Comparison of ENCODE assay signal across 8 cellular contexts in genomic region chr16:8963825-8964441, GRCh38. TPM values are rescaled to one million over a fixed set of nuclear protein-coding genes. Genes with fewer than 3 reads are reported as not detected.
DNase-seq lines count a peak whose midpoint lies in the region; ATAC-seq and TF ChIP-seq lines count a peak whose summit lies in the region.

TSS of gene USP7 (minus strand) at chr16:8963906. CDS start at chr16:8963285, 621 bp downstream.

- H3K27me3 ChIP-seq in adipocyte (replicated peaks; ENCODE audit: control insufficient read depth, insufficient read depth, low read length), result no peaks in the 10 kb centered on the region
- no peaks in the 10 kb centered on the region for H3K27me3 ChIP-seq in heart left ventricle
- H3K27me3 ChIP-seq in upper lobe of right lung, result no peaks in the 10 kb centered on the region

- no peak for TF ChIP-seq POLR2A in heart left ventricle (IDR thresholded peaks at IDR 0.05)

- H3K9ac ChIP-seq in adipocyte (ENCODE audit: low read length), result peak within 1 kb of the TSS; percentile 87

- peaks cover 4% of the 10 kb centered on the region for H3K27me3 Mint-ChIP-seq in progenitor cell of endocrine pancreas

- peaks cover 35% of the 10 kb centered on the region for H3K4me1 ChIP-seq in adipocyte (ENCODE audit: control insufficient read depth, insufficient read depth, low read length)
- peaks cover 0 to 49% (median 37%) of the 10 kb centered on the region in 12 donors for H3K4me1 ChIP-seq in heart left ventricle
- H3K4me1 ChIP-seq in upper lobe of right lung, result peaks cover 37% of the 10 kb centered on the region

- intact Hi-C loops in heart left ventricle (cut with DNase I), result loop anchor here in 3 of 10 donors (5.0 to 10.0 kb wide), 5 partner anchors 37 to 342 kb away; partner anchors contain the start of genes HAPSTR1 (in 3 of the 3) and METTL22 (in 1 of the 3)
- intact Hi-C loops in upper lobe of right lung (cut with DNase I), result no loop called here

- peak within 1 kb of the TSS; percentile 95 for H3K4me3 Mint-ChIP-seq in progenitor cell of endocrine pancreas (ENCODE audit: low read depth)

- H3K27ac ChIP-seq in heart left ventricle (peak within 1 kb of the TSS; percentile 33 to 93 (median 82)), upper lobe of right lung (peak within 1 kb of the TSS; percentile 87)

- TF ChIP-seq CTCF in GM12875 (IDR thresholded peaks at IDR 0.05; ENCODE audit: borderline replicate concordance, insufficient read depth, low read depth, low read length), result no peak
- TF ChIP-seq CTCF in heart left ventricle (IDR thresholded peaks at IDR 0.05), result no peak
- TF ChIP-seq CTCF in progenitor cell of endocrine pancreas (IDR thresholded peaks at IDR 0.05; ENCODE audit: unreplicated experiment), result no peak
- no peak for TF ChIP-seq CTCF in upper lobe of right lung (IDR thresholded peaks at IDR 0.05)

- no peaks in the 10 kb centered on the region for H3K9me3 Mint-ChIP-seq in progenitor cell of endocrine pancreas (ENCODE audit: low read depth)

- peak; percentile 67 for DNase-seq in NCI-H1105 treated with DMSO at 0.1 percent for 48 hours (lab: John Stamatoyannopoulos, UW)
- DNase-seq in T follicular helper cell (ENCODE audit: low read depth), result peak; percentile 88
- DNase-seq in adipocyte (ENCODE audit: low read depth), result peak; percentile 98
- peak; percentile 94 to 97 (median 95) for DNase-seq in heart left ventricle
- peak; percentile 82 for DNase-seq in progenitor cell of endocrine pancreas (ENCODE audit: low spot score, unreplicated experiment)
- DNase-seq in upper lobe of right lung, result peak; percentile 97

- peaks cover 33% of the 10 kb centered on the region for H3K4me1 Mint-ChIP-seq in progenitor cell of endocrine pancreas (ENCODE audit: low read depth)

- 0 to 1% (median 1%) methylated on average over 31 to 78 of the region's 78 CpGs for WGBS in heart left ventricle, 4 donors

- no peaks in the 10 kb centered on the region for H3K36me3 Mint-ChIP-seq in progenitor cell of endocrine pancreas (ENCODE audit: insufficient read depth)

- H3K4me3 ChIP-seq in GM12875 (ENCODE audit: low read depth, low read length) (peak within 1 kb of the TSS; percentile 67), adipocyte (ENCODE audit: low read length) (peak within 1 kb of the TSS; percentile 83), heart left ventricle (peak within 1 kb of the TSS; percentile 63 to 95 (median 80)), upper lobe of right lung (peak within 1 kb of the TSS; percentile 81)

- no peaks in the 10 kb centered on the region for H3K36me3 ChIP-seq in adipocyte (ENCODE audit: control insufficient read depth, insufficient read depth, low read length, severe bottlenecking)
- H3K36me3 ChIP-seq in heart left ventricle, result no peaks in the 10 kb centered on the region
- no peaks in the 10 kb centered on the region for H3K36me3 ChIP-seq in upper lobe of right lung

- ATAC-seq in HG02759 (IDR thresholded peaks at IDR 0.05; ENCODE audit: unreplicated experiment) (peak; percentile 86), heart left ventricle (peak; percentile 85 to 97 (median 96)), upper lobe of right lung (peak; percentile 98)

- H3K27ac Mint-ChIP-seq in progenitor cell of endocrine pancreas, result peak within 1 kb of the TSS; percentile 77

- no peaks in the 10 kb centered on the region for H3K9me3 ChIP-seq in adipocyte (ENCODE audit: control insufficient read depth, low read length)
- H3K9me3 ChIP-seq in heart left ventricle, result no peaks in the 10 kb centered on the region
- H3K9me3 ChIP-seq in upper lobe of right lung, result no peaks in the 10 kb centered on the region

RNA-seq across cellular contexts. Expression of gene USP7, which starts in this region (rescaled TPM):
- total RNA-seq in heart left ventricle, result 10 to 100 TPM; 49.5 to 86.5 (median 68.1) TPM
- 10 to 100 TPM; 20.3 to 38.0 TPM for polyA plus RNA-seq in heart left ventricle
- 159 and 171 TPM in 2 replicates for total RNA-seq in progenitor cell of endocrine pancreas
- 87.5 TPM for total RNA-seq in upper lobe of right lung

Comparison
In these comparisons a context has a peak if more than half of its experiments do, and no peak if none do; other contexts are left out.
1. Peak in every context shown above with its lines: DNase-seq, ATAC-seq, H3K4me3 ChIP-seq and H3K27ac ChIP-seq.